Comparison of ENCODE assay signal across 17 cellular contexts in the genomic region with DNA sequence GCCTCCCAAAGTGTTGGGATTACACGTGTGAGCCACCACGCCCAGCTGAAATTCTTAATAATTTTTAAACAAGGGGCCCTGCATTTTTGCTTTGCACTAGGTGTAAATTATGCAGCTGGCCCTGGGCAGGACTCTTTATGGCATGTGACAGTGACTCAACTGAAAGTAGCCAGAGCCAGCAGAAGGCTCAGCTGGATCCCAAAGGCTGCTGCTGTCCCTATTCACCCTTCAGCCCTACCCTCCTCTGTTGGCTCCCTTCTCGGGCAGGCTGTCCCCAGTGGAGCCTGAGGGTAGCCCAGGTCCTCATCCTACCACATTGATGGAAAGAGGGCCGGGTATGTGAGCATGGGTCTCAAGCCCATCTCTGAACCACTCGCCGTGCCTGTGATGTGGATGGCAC. TPM values are rescaled to one million over a fixed set of nuclear protein-coding genes. Genes with fewer than 3 reads are reported as not detected.
A peak's percentile ranks its signal among the peaks of the same experiment; 100 is the strongest.
DNase-seq lines count a peak whose midpoint lies in the region; ATAC-seq and TF ChIP-seq lines count a peak whose summit lies in the region.
"Had no signal": no experiment of that assay in that cellular context is flagged by ENCODE, and none has a peak within 500 bp of the region (broad histone marks: within the 10 kb centered on the region; RNA-seq: fewer than 3 reads in every experiment).

No MANE protein-coding gene starts in this region.

- no peaks in the 10 kb centered on the region for H3K9me3 Mint-ChIP-seq in activated CD4-positive, alpha-beta memory T cell treated with anti-CD3 and anti-CD28 coated beads, Interleukin-2, amount 10 ng/mL, durations not matched to agents 7 days and 5 days

- TF ChIP-seq CTCF in heart left ventricle (IDR thresholded peaks at IDR 0.05) (no peak), upper lobe of right lung (IDR thresholded peaks at IDR 0.05) (no peak)

- H3K4me1 ChIP-seq in heart left ventricle (peaks cover 0 to 56% (median 30%) of the 10 kb centered on the region in 12 donors), upper lobe of right lung (peaks cover 36% of the 10 kb centered on the region)
- H3K4me1 ChIP-seq: adrenal gland, parathyroid adenoma had no signal

- peak overlapping the region in 10 of 12 donors; percentile 12 to 71 (median 37) for H3K27ac ChIP-seq in heart left ventricle
- H3K27ac ChIP-seq in upper lobe of right lung: peak overlapping the region; percentile 4
- H3K27ac ChIP-seq: adrenal gland, parathyroid adenoma, SJCRH30 had no signal

- H3K27me3 Mint-ChIP-seq in activated CD4-positive, alpha-beta memory T cell treated with anti-CD3 and anti-CD28 coated beads, Interleukin-2, amount 10 ng/mL, durations not matched to agents 7 days and 5 days: no peaks in the 10 kb centered on the region

- no peak for TF ChIP-seq POLR2A in heart left ventricle (IDR thresholded peaks at IDR 0.05)

- ATAC-seq in heart left ventricle (peak in 2 of 4 donors; percentile 16 to 27), left ventricle myocardium superior (peak; percentile 30), upper lobe of right lung (no peak)

- H3K9me3 ChIP-seq in heart left ventricle (no peaks in the 10 kb centered on the region), upper lobe of right lung (no peaks in the 10 kb centered on the region)
- H3K9me3 ChIP-seq: adrenal gland, left lung, SJCRH30, tibial nerve had no signal

- WGBS in heart left ventricle, 4 donors: 78 to 84% (median 80%) methylated on average over 6 of the region's 6 CpGs

- CTCF ChIA-PET in activated CD4-positive, alpha-beta memory T cell treated with anti-CD3 and anti-CD28 coated beads, Interleukin-2, amount 10 ng/mL, durations not matched to agents 7 days and 5 days (lab: Charles Lee): interaction anchor here (0.7 to 14.5 kb wide), 12 partner anchors 10 to 87 kb away, joined by 3 to 425 read pairs (median 6); a partner anchor contains a TSS

- DNase-seq in heart left ventricle (no peak), cardiac septum (ENCODE audit: low spot score) (no peak), left ventricle myocardium superior (no peak), upper lobe of right lung (no peak), HUDEP-2 (lab: John Stamatoyannopoulos, UW; ENCODE audit: unreplicated experiment in 76 of 76) (no peak), epidermal melanocyte (ENCODE audit: insufficient read length, low spot score) (no peak)
- no peak for DNase-seq in activated CD4-positive, alpha-beta memory T cell treated with anti-CD3 and anti-CD28 coated beads, Interleukin-2, amount 10 ng/mL, durations not matched to agents 7 days and 5 days
- no peak for DNase-seq in stimulated activated CD4-positive, alpha-beta T cell treated with anti-CD3 and anti-CD28 coated beads, Interleukin-4, amount 100 ng/mL, for 4 hours
- DNase-seq: activated CD4-positive, CD25-positive, alpha-beta regulatory T cell treated with anti-CD3 and anti-CD28 coated beads, Interleukin-2, amount 50 U/mL, for 72 hours; dermis blood vessel endothelial cell; left lung; NCI-H1417 treated with DMSO at 0.1 percent for 48 hours; NCI-H748 treated with DMSO at 0.1 percent for 48 hours; SJCRH30 had no signal

- H3K36me3 ChIP-seq in heart left ventricle (peaks cover 0 to 28% (median 4%) of the 10 kb centered on the region in 9 donors), upper lobe of right lung (peaks cover 18% of the 10 kb centered on the region)
- H3K36me3 ChIP-seq: adrenal gland had no signal

- H3K27ac Mint-ChIP-seq in activated CD4-positive, alpha-beta memory T cell treated with anti-CD3 and anti-CD28 coated beads, Interleukin-2, amount 10 ng/mL, durations not matched to agents 7 days and 5 days: peak overlapping the region; percentile 75

- peaks cover 74% of the 10 kb centered on the region for H3K36me3 Mint-ChIP-seq in activated CD4-positive, alpha-beta memory T cell treated with anti-CD3 and anti-CD28 coated beads, Interleukin-2, amount 10 ng/mL, durations not matched to agents 7 days and 5 days (ENCODE audit: low read depth)

- intact Hi-C loops in heart left ventricle (cut with DNase I): loop anchor here in 3 of 10 donors (2.0 to 10.0 kb wide), 4 partner anchors 46 to 516 kb away; a partner anchor contains a TSS
- intact Hi-C loops in cardiac septum (cut with DNase I): no loop called here
- intact Hi-C loops in left ventricle myocardium superior (cut with micrococcal nuclease): no loop called here
- intact Hi-C loops in upper lobe of right lung (cut with DNase I): no loop called here

- H3K4me3 Mint-ChIP-seq in activated CD4-positive, alpha-beta memory T cell treated with anti-CD3 and anti-CD28 coated beads, Interleukin-2, amount 10 ng/mL, durations not matched to agents 7 days and 5 days: no peak overlapping the region

- POLR2A ChIA-PET in activated CD4-positive, alpha-beta memory T cell treated with anti-CD3 and anti-CD28 coated beads, Interleukin-2, amount 10 ng/mL, durations not matched to agents 7 days and 5 days (lab: Charles Lee): interaction anchor here (1.1 to 5.8 kb wide), 13 partner anchors 8 to 71 kb away, joined by 3 to 63 read pairs (median 6); a partner anchor contains a TSS

- H3K27me3 ChIP-seq in heart left ventricle (no peaks in the 10 kb centered on the region), upper lobe of right lung (no peaks in the 10 kb centered on the region)
- H3K27me3 ChIP-seq: adrenal gland, left lung, SJCRH30, tibial nerve had no signal

- peaks cover 84% of the 10 kb centered on the region for H3K4me1 Mint-ChIP-seq in activated CD4-positive, alpha-beta memory T cell treated with anti-CD3 and anti-CD28 coated beads, Interleukin-2, amount 10 ng/mL, durations not matched to agents 7 days and 5 days

- H3K4me3 ChIP-seq in heart left ventricle: no peak overlapping the region
- H3K4me3 ChIP-seq in upper lobe of right lung: no peak overlapping the region
- H3K4me3 ChIP-seq: adrenal gland, left lung, SJCRH30, tibial nerve had no signal

RNA-seq across cellular contexts. Expression of a gene that starts 45.6 kb away (rescaled TPM):
- total RNA-seq in heart left ventricle (10 to 100 TPM; 20.1 to 76.2 (median 37.3) TPM), cardiac septum (27.9 TPM), left ventricle myocardium superior (58.0 TPM), upper lobe of right lung (144 TPM)
- 10 to 100 TPM; 25.2 to 48.6 TPM for polyA plus RNA-seq in heart left ventricle
- 100 to 1,000 TPM; 193 to 208 TPM for total RNA-seq in activated CD4-positive, alpha-beta memory T cell treated with anti-CD3 and anti-CD28 coated beads, Interleukin-2, amount 10 ng/mL, durations not matched to agents 7 days and 5 days
